ENCODE assay signal across 26 cellular contexts in genomic region chr18:46759885-46760284, GRCh38. TPM values are rescaled to one million over a fixed set of nuclear protein-coding genes. Genes with fewer than 3 reads are reported as not detected.
DNase-seq lines count a peak whose midpoint lies in the region; ATAC-seq, FAIRE-seq and TF ChIP-seq lines count a peak whose summit lies in the region.
"Had no signal": no experiment of that assay in that cellular context is flagged by ENCODE, and none has a peak within 500 bp of the region (broad histone marks: within the 10 kb centered on the region; RNA-seq: fewer than 3 reads in every experiment).

No MANE protein-coding gene starts in this region.

- DNase-seq in A673 (ENCODE audit: low spot score) (peak; percentile 59), Karpas-422 (peak; percentile 62), NCI-H2171 (lab: John Stamatoyannopoulos, UW) (peak; percentile 23), cerebellar cortex (ENCODE audit: low spot score) (peak; percentile 62), GM12892 (ENCODE audit: insufficient read length) (no peak), A172 (ENCODE audit: low spot score) (no peak)
- DNase-seq: activated B cell treated with CpG ODN at 0.5 μM for 24 hours; activated CD4-positive, alpha-beta memory T cell treated with anti-CD3 and anti-CD28 coated beads, Interleukin-2, amount 10 ng/mL, durations not matched to agents 7 days and 5 days; activated naive CD4-positive, alpha-beta T cell treated with anti-CD3 and anti-CD28 coated beads, Interleukin-2, amount 50 U/mL, for 16 hours; activated T-cell treated with anti-CD3 and anti-CD28 coated beads, Interleukin-2, amount 50 U/mL, for 24 hours; colonic mucosa; GF-D8; NCI-H446; ovary; PC-3; T-helper 2 cell; trophoblast cell had no signal

- H3K27me3 ChIP-seq in A673 (replicated peaks; ENCODE audit: insufficient read depth, low read depth, low read length, poor library complexity) (no peaks in the 10 kb centered on the region), Karpas-422 (ENCODE audit: low read length) (no peaks in the 10 kb centered on the region)
- H3K27me3 ChIP-seq: ovary had no signal

- H3K4me1 ChIP-seq in A673 (ENCODE audit: insufficient read depth, low read length, poor library complexity, severe bottlenecking) (peaks cover 12% of the 10 kb centered on the region), Karpas-422 (ENCODE audit: low read length) (peaks cover 12% of the 10 kb centered on the region)
- H3K4me1 ChIP-seq: colonic mucosa had no signal

- intact Hi-C loops in A673 (cut with micrococcal nuclease; ENCODE audit: unreplicated experiment): no loop called here

- H2AFZ ChIP-seq in Karpas-422 (ENCODE audit: low read length): no peak overlapping the region
- H2AFZ ChIP-seq: hepatocyte had no signal

- no TSS peak for BruUV-seq in A673 (replicated peaks; lab: Mats Ljungman, UMichigan)

- no peaks in the 10 kb centered on the region for H3K9me2 ChIP-seq in Karpas-422 (replicated peaks; ENCODE audit: insufficient read depth, low read length)

- no peak overlapping the region for H3K27ac ChIP-seq in A673 (ENCODE audit: low read depth, low read length, poor library complexity, severe bottlenecking)
- no peak overlapping the region for H3K27ac ChIP-seq in Karpas-422 (ENCODE audit: low read length)
- H3K27ac ChIP-seq: colonic mucosa, hepatocyte, ovary, SJSA1 had no signal

- no peaks in the 10 kb centered on the region for H4K20me1 ChIP-seq in Karpas-422 (ENCODE audit: insufficient read depth, low read depth, low read length)

- no peak overlapping the region for H3K4me2 ChIP-seq in Karpas-422 (ENCODE audit: low read depth, low read length, poor library complexity, severe bottlenecking)
- H3K4me2 ChIP-seq: hepatocyte had no signal

- no peaks in the 10 kb centered on the region for H3K79me2 ChIP-seq in Karpas-422 (ENCODE audit: low read length)
- H3K79me2 ChIP-seq: hepatocyte had no signal

- POLR2A ChIA-PET in A673 (lab: Charles Lee; ENCODE audit: low non-redundant PET): no interaction called here

- H3K4me3 ChIP-seq in A673 (ENCODE audit: low read depth, low read length, poor library complexity, severe bottlenecking) (no peak overlapping the region), Karpas-422 (ENCODE audit: low read length) (no peak overlapping the region)
- H3K4me3 ChIP-seq: colonic mucosa, GM12878, hepatocyte, ovary, SJSA1 had no signal

- CTCF ChIA-PET in A673 (lab: Charles Lee): no interaction called here

- FAIRE-seq in GM12892 (lab: Jason Lieb, UNC): no peak
- FAIRE-seq: GM12878, HTR-8/SVneo, islet of Langerhans had no signal

- H3K9me3 ChIP-seq in A673 (ENCODE audit: low read depth, low read length, poor library complexity, severe bottlenecking) (no peaks in the 10 kb centered on the region), Karpas-422 (ENCODE audit: low read length) (no peaks in the 10 kb centered on the region)
- H3K9me3 ChIP-seq: colonic mucosa, ovary, SJSA1 had no signal

- H3K9ac ChIP-seq in Karpas-422 (ENCODE audit: low read length): no peak overlapping the region

- ATAC-seq in GM19023 (IDR thresholded peaks at IDR 0.05; ENCODE audit: unreplicated experiment): no peak
- no peak for ATAC-seq in GM21390 (IDR thresholded peaks at IDR 0.05; ENCODE audit: unreplicated experiment)
- ATAC-seq: GM12878, PC-3, sciatic nerve had no signal

- H3K36me3 ChIP-seq in A673 (ENCODE audit: insufficient read depth, low read length, poor library complexity, severe bottlenecking) (no peaks in the 10 kb centered on the region), Karpas-422 (ENCODE audit: insufficient read depth, low read length) (no peaks in the 10 kb centered on the region)
- H3K36me3 ChIP-seq: colonic mucosa, ovary, SJSA1 had no signal

- no peak for TF ChIP-seq POLR2A in GM12892 (IDR thresholded peaks at IDR 0.05; ENCODE audit: low read depth, low read length)

- no peak for TF ChIP-seq CTCF in A673 (conservative IDR thresholded peaks at IDR 0.05; ENCODE audit: low read depth, low read length)

RNA-seq across cellular contexts. Expression of gene ST8SIA5, which starts 3.0 kb away (rescaled TPM):
- total RNA-seq in A673 (2021): 17.9 and 24.8 TPM in 2 replicates
- under 0.01 and 0.25 TPM in 2 replicates for total RNA-seq in Karpas-422 (2014; rRNA removed; shearing (Covaris generic); ENCODE audit: low replicate concordance)
- polyA plus RNA-seq in GM12892 (2012; ENCODE audit: missing spikeins): 0.23 TPM
- not detected in 2 replicates for total RNA-seq in A172 (2014; rRNA removed; shearing (Covaris generic))
- total RNA-seq: activated B cell treated with CpG ODN at 0.5 μM for 24 hours; activated CD4-positive, alpha-beta memory T cell treated with anti-CD3 and anti-CD28 coated beads, Interleukin-2, amount 10 ng/mL, durations not matched to agents 7 days and 5 days; hepatocyte; lung microvascular endothelial cell; SJSA1 had no signal

Comparison
In these comparisons a context has a peak if more than half of its experiments do, and no peak if none do; other contexts are left out.
1. DNase-seq: peak in A673 (single experiment), Karpas-422 (single experiment), NCI-H2171 (single experiment) and cerebellar cortex (single experiment); none in GM12892 (single experiment) and A172 (single experiment).
2. RNA of gene ST8SIA5, which starts 3.0 kb away (total RNA-seq): 17.9 to 24.8 TPM in A673; under 0.01 to 0.25 TPM in Karpas-422 and not detected in A172; every median in the first group is over 10 times any median in the second.